Comparison of ENCODE assay signal across 8 cellular contexts in the genomic region with DNA sequence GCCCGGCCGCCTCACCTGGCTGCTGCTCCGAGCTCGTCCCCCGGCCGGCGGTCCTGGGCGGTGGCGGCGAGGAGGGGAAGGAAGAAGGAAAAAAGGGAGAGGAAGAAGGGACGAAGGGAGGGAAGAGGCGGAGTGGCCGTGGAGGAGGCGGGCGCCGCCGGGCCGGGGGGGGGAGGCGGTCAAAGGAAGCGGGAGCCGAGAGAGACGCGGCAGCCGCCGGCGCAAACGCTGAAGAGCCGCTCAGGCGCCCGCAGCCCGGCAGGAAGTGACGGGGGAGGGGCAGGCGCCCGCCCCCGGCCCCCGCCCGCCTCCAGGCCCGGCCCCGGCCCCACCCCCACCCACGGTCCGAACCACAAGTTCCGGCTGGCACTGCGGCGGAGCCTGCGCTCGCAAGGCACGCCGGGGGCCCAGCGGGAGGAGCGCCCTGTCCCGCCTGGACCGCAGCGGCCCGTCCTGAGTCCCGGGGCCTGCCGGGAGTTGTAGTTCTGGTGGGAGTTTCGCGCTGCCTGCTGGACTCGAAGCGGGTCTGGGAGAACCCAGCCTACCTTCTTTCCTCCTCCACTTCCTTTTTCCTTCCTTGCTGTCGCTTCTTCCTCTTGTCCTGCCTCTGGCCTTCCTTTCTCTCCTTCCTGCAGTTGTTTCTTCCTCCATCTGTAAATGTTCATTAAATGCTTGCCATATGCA. TPM values are rescaled to one million over a fixed set of nuclear protein-coding genes. Genes with fewer than 3 reads are reported as not detected.
A peak's percentile ranks its signal among the peaks of the same experiment; 100 is the strongest.
DNase-seq lines count a peak whose midpoint lies in the region; ATAC-seq and TF ChIP-seq lines count a peak whose summit lies in the region.

Gene STAU1, minus strand, starts transcription at position 234 of the 684 bp plus-strand sequence. CDS start 22,133 bp downstream, outside the sequence.

- H3K4me1 Mint-ChIP-seq in type B pancreatic cell (ENCODE audit: unreplicated experiment), result peaks cover 20% of the 10 kb centered on the region

- peak within 1 kb of the TSS; percentile 75 to 96 (median 94) for H3K27ac ChIP-seq in heart right ventricle

- TF ChIP-seq CTCF in GM13977 (IDR thresholded peaks at IDR 0.05; ENCODE audit: extremely low read depth, insufficient read depth, missing control alignments), result no peak
- TF ChIP-seq CTCF in heart right ventricle (IDR thresholded peaks at IDR 0.05), result no peak
- no peak for TF ChIP-seq CTCF in type B pancreatic cell (conservative IDR thresholded peaks at IDR 0.05)

- no peaks in the 10 kb centered on the region for H3K27me3 ChIP-seq in heart right ventricle

- peak; percentile 98 for DNase-seq in GM13977 (ENCODE audit: low spot score)
- peak; percentile 72 for DNase-seq in NCI-H1694 (lab: John Stamatoyannopoulos, UW)
- DNase-seq in amniotic epithelial cell (ENCODE audit: low read depth), result peak; percentile 94
- peak; percentile 95 to 96 for DNase-seq in heart right ventricle
- peak; percentile 92 to 99 (median 96) for DNase-seq in posterior cingulate gyrus
- peak; percentile 97 for DNase-seq in type B pancreatic cell (ENCODE audit: extremely low spot score, unreplicated experiment)

- no peaks in the 10 kb centered on the region for H3K27me3 Mint-ChIP-seq in type B pancreatic cell

- ATAC-seq in HG02870 (IDR thresholded peaks at IDR 0.05; ENCODE audit: unreplicated experiment), result peak; percentile 91
- peak; percentile 98 to 100 (median 98) for ATAC-seq in heart right ventricle

- H3K4me3 Mint-ChIP-seq in type B pancreatic cell, result peak within 1 kb of the TSS; percentile 97

- no peaks in the 10 kb centered on the region for H3K9me3 ChIP-seq in heart right ventricle

- H3K36me3 ChIP-seq in heart right ventricle, result peaks cover 0 to 14% (median 0%) of the 10 kb centered on the region in 9 donors

- in situ Hi-C loops in GM13977 (cut with MboI; ENCODE audit: low pct_unique_long_range_greater_than_20kb, low sequenced_read_pairs, unreplicated experiment), result no loop called here

- peaks cover 4% of the 10 kb centered on the region for H3K36me3 Mint-ChIP-seq in type B pancreatic cell

- no peaks in the 10 kb centered on the region for H3K9me3 Mint-ChIP-seq in type B pancreatic cell

- intact Hi-C loops in T-helper 1 cell treated with Interleukin-12 subunit alpha and Interleukin-12 subunit beta and Interleukin-4 antibody, amounts not matched to agents 30 ng/mL and 1 ng/mL, for 36 hours (cut with micrococcal nuclease), result loop anchor here (1.0 to 10.0 kb wide), 6 partner anchors 31 to 1543 kb away; partner anchors contain the start of genes ARFGEF2, CSE1L, DDX27 and PARD6B
- intact Hi-C loops in heart right ventricle (cut with DNase I) (loop anchor here in 5 of 10 donors (1.0 to 10.0 kb wide), 5 partner anchors 29 to 90 kb away; partner anchors contain the start of genes ZNFX1 (in 3 of the 5) and DDX27 (in 1 of the 5)), posterior cingulate gyrus (cut with DNase I) (loop anchor here (1.0 to 5.0 kb wide), 3 partner anchors 31 to 90 kb away; partner anchors contain the start of genes DDX27 and ZNFX1)

- peaks cover 2 to 35% (median 30%) of the 10 kb centered on the region in 9 donors for H3K4me1 ChIP-seq in heart right ventricle

- peak within 1 kb of the TSS; percentile 77 to 96 (median 85) for H3K4me3 ChIP-seq in heart right ventricle

- H3K27ac Mint-ChIP-seq in type B pancreatic cell, result peak within 1 kb of the TSS; percentile 98

- WGBS in heart right ventricle, 2 donors, result 0 to 1% methylated on average over 47 to 61 of the region's 61 CpGs

RNA-seq across cellular contexts. Expression of gene STAU1, which starts in this region (rescaled TPM):
- total RNA-seq in T-helper 1 cell treated with Interleukin-12 subunit alpha and Interleukin-12 subunit beta and Interleukin-4 antibody, amounts not matched to agents 30 ng/mL and 1 ng/mL, for 36 hours, result 53.9 and 57.1 TPM in 2 replicates
- 10 to 100 TPM; 52.2 to 94.3 (median 72.6) TPM for total RNA-seq in heart right ventricle
- polyA plus RNA-seq in heart right ventricle, result 10 to 100 TPM; 18.0 to 31.3 TPM
- total RNA-seq in type B pancreatic cell (ENCODE audit: low replicate concordance), result 73.4 and 79.8 TPM in 2 replicates

Comparison
In these comparisons a context has a peak if more than half of its experiments do, and no peak if none do; other contexts are left out.
1. Peak in every context shown above with its lines: DNase-seq, ATAC-seq, H3K4me3 ChIP-seq and H3K27ac ChIP-seq.